In genomic region chr6:16956371-16956770, GRCh38 we compare ENCODE assay signal across 20 cellular contexts.
DNase-seq lines count a peak whose midpoint lies in the region; ATAC-seq and TF ChIP-seq lines count a peak whose summit lies in the region.
"Had no signal": no experiment of that assay in that cellular context is flagged by ENCODE, and none has a peak within 500 bp of the region (broad histone marks: within the 10 kb centered on the region; RNA-seq: fewer than 3 reads in every experiment).

No MANE protein-coding gene starts in this region.

- no peak for TF ChIP-seq CTCF in IMR-90 (conservative IDR thresholded peaks at IDR 0.05; ENCODE audit: low read depth, low read length)

- H3K4me1 Mint-ChIP-seq in CD4-positive, CD25-positive, alpha-beta regulatory T cell = peaks cover 0 to 9% (median 2%) of the 10 kb centered on the region in 4 donors
- H3K4me1 Mint-ChIP-seq in activated naive CD8-positive, alpha-beta T cell treated with anti-CD3 and anti-CD28 coated beads, Interleukin-2, amount 10 ng/mL, durations not matched to agents 7 days and 5 days = peaks cover 5% of the 10 kb centered on the region

- POLR2A ChIA-PET in IMR-90 (lab: Charles Lee; ENCODE audit: unreplicated experiment) = no interaction called here
- POLR2A ChIA-PET in activated naive CD8-positive, alpha-beta T cell treated with anti-CD3 and anti-CD28 coated beads, Interleukin-2, amount 10 ng/mL, durations not matched to agents 7 days and 5 days (lab: Charles Lee) = no interaction called here

- H3K4me3 Mint-ChIP-seq in CD4-positive, CD25-positive, alpha-beta regulatory T cell = no peak overlapping the region
- H3K4me3 Mint-ChIP-seq in activated naive CD8-positive, alpha-beta T cell treated with anti-CD3 and anti-CD28 coated beads, Interleukin-2, amount 10 ng/mL, durations not matched to agents 7 days and 5 days = no peak overlapping the region
- H3K4me3 Mint-ChIP-seq: WTC11 had no signal

- no peak overlapping the region for H2AK9ac ChIP-seq in IMR-90 (replicated peaks; ENCODE audit: low read depth, low read length, poor library complexity)

- no peak overlapping the region for H2AFZ ChIP-seq in IMR-90 (replicated peaks; ENCODE audit: low read length, poor library complexity)

- H2BK5ac ChIP-seq in IMR-90 (ENCODE audit: low read depth, low read length, poor library complexity, severe bottlenecking) = no peak overlapping the region

- H2AK5ac ChIP-seq in IMR-90 (ENCODE audit: low read depth, low read length) = no peak overlapping the region; the same call in 1 of the 2 replicates

- no peaks in the 10 kb centered on the region for H3K4me1 ChIP-seq in CD4-positive, CD25-positive, alpha-beta regulatory T cell (ENCODE audit: control insufficient read depth, insufficient read depth, low read length, poor library complexity, severe bottlenecking)
- peaks cover 3% of the 10 kb centered on the region for H3K4me1 ChIP-seq in IMR-90 (ENCODE audit: control insufficient read depth, insufficient read depth, low read length)
- H3K4me1 ChIP-seq: breast epithelium had no signal

- no peak overlapping the region for H3K9ac ChIP-seq in IMR-90 (ENCODE audit: low read depth, low read length)

- H4K8ac ChIP-seq in IMR-90 (ENCODE audit: low read depth in 2 of 2, low read length in 2 of 2) = peak overlapping the region in 1 of 2 experiments; percentile 0; a peak in 1 of 4 replicates

- intact Hi-C loops in IMR-90 (cut with micrococcal nuclease) = no loop called here
- intact Hi-C loops in posterior vena cava (cut with DNase I) = no loop called here

- in situ Hi-C loops in IMR-90 (cut with MboI; ENCODE audit: low sequenced_read_pairs) = no loop called here

- H3K9me3 ChIP-seq in CD4-positive, CD25-positive, alpha-beta regulatory T cell (ENCODE audit: control insufficient read depth in 2 of 2, low read length in 2 of 2) = no peaks in the 10 kb centered on the region
- H3K9me3 ChIP-seq in IMR-90 (ENCODE audit: control insufficient read depth, insufficient read depth, low read length) = no peaks in the 10 kb centered on the region
- H3K9me3 ChIP-seq: breast epithelium, heart right ventricle had no signal

- H3K36me3 ChIP-seq in CD4-positive, CD25-positive, alpha-beta regulatory T cell (ENCODE audit: control insufficient read depth, insufficient read depth, low read length) = no peaks in the 10 kb centered on the region
- no peaks in the 10 kb centered on the region for H3K36me3 ChIP-seq in IMR-90 (ENCODE audit: control insufficient read depth, insufficient read depth, low read length)
- H3K36me3 ChIP-seq: breast epithelium, heart right ventricle had no signal

- H3K9me1 ChIP-seq in IMR-90 (ENCODE audit: insufficient read depth, low read length) = peaks cover 6% of the 10 kb centered on the region; the same call in 1 of the 2 replicates

- no peak overlapping the region for H3K27ac Mint-ChIP-seq in CD4-positive, CD25-positive, alpha-beta regulatory T cell
- no peak overlapping the region for H3K27ac Mint-ChIP-seq in activated naive CD8-positive, alpha-beta T cell treated with anti-CD3 and anti-CD28 coated beads, Interleukin-2, amount 10 ng/mL, durations not matched to agents 7 days and 5 days
- H3K27ac Mint-ChIP-seq: WTC11 had no signal

- no peaks in the 10 kb centered on the region for H3K27me3 ChIP-seq in CD4-positive, CD25-positive, alpha-beta regulatory T cell (ENCODE audit: control insufficient read depth, insufficient read depth, low read length)
- H3K27me3 ChIP-seq in IMR-90 (ENCODE audit: control insufficient read depth, insufficient read depth, low read length) = no peaks in the 10 kb centered on the region
- H3K27me3 ChIP-seq: breast epithelium, dorsolateral prefrontal cortex, heart right ventricle had no signal

- peak in 2 of 3 donors; percentile 14 to 17 for DNase-seq in CD4-positive, CD25-positive, alpha-beta regulatory T cell
- no peak for DNase-seq in IMR-90
- DNase-seq in activated naive CD8-positive, alpha-beta T cell treated with anti-CD3 and anti-CD28 coated beads, Interleukin-2, amount 10 ng/mL, durations not matched to agents 7 days and 5 days = no peak
- DNase-seq in foreskin melanocyte = peak; percentile 15
- DNase-seq in NCI-H2171 treated with DMSO at 0.1 percent for 48 hours (lab: John Stamatoyannopoulos, UW) = no peak
- DNase-seq in NCI-H2196 treated with DMSO at 0.1 percent for 48 hours (lab: John Stamatoyannopoulos, UW; ENCODE audit: unreplicated experiment) = no peak
- DNase-seq in globus pallidus (ENCODE audit: low spot score) = no peak
- DNase-seq in posterior vena cava (ENCODE audit: low spot score) = no peak
- DNase-seq: activated naive CD4-positive, alpha-beta T cell; dorsolateral prefrontal cortex; erythroblast; heart right ventricle; NCI-H510A treated with DMSO at 0.1 percent for 48 hours; posterior cingulate gyrus; stimulated activated CD4-positive, alpha-beta T cell treated with anti-CD3 and anti-CD28 coated beads, Interleukin-2, amount 100 ng/mL, for 48 hours had no signal

- dilution Hi-C loops in IMR-90 (cut with HindIII; ENCODE audit: low sequenced_read_pairs, unreplicated experiment) = no loop called here

- TF ChIP-seq RAD21 in IMR-90 (IDR thresholded peaks at IDR 0.05; ENCODE audit: low read length) = no peak

- H3K79me1 ChIP-seq in IMR-90 (ENCODE audit: low read depth in 1 of 2, low read length in 2 of 2) = no peaks in the 10 kb centered on the region

- H2BK20ac ChIP-seq in IMR-90 (ENCODE audit: low read depth, low read length) = no peak overlapping the region

- H3K9me3 Mint-ChIP-seq in CD4-positive, CD25-positive, alpha-beta regulatory T cell = peaks cover 0 to 2% (median 0%) of the 10 kb centered on the region in 7 donors
- H3K9me3 Mint-ChIP-seq in activated naive CD8-positive, alpha-beta T cell treated with anti-CD3 and anti-CD28 coated beads, Interleukin-2, amount 10 ng/mL, durations not matched to agents 7 days and 5 days = no peaks in the 10 kb centered on the region
- H3K9me3 Mint-ChIP-seq: WTC11 had no signal

- WGBS in IMR-90 (ENCODE audit: extremely low coverage in 2 of 2, insufficient read length in 1 of 2), 2 experiments = no CpG with 5 or more reads among the region's 2 CpGs

- no peak for ATAC-seq in CD4-positive, CD25-positive, alpha-beta regulatory T cell (ENCODE audit: low read depth in 2 of 2)
- ATAC-seq in IMR-90 (ENCODE audit: low read depth) = no peak
- peak; percentile 39 for ATAC-seq in activated naive CD8-positive, alpha-beta T cell treated with anti-CD3 and anti-CD28 coated beads, Interleukin-2, amount 10 ng/mL, durations not matched to agents 7 days and 5 days (ENCODE audit: low read depth)
- ATAC-seq: heart right ventricle, HepG2, WTC11 had no signal

- peak overlapping the region; percentile 80; the same call in 2 of the 3 replicates for H2BK15ac ChIP-seq in IMR-90 (ENCODE audit: low read depth, low read length)

- no peak overlapping the region for H3K56ac ChIP-seq in IMR-90 (ENCODE audit: extremely low read depth, insufficient read depth, low read length)

- H4K20me1 ChIP-seq in IMR-90 (ENCODE audit: insufficient read depth, low read length) = no peaks in the 10 kb centered on the region

- H3K36me3 Mint-ChIP-seq in CD4-positive, CD25-positive, alpha-beta regulatory T cell = no peaks in the 10 kb centered on the region
- no peaks in the 10 kb centered on the region for H3K36me3 Mint-ChIP-seq in activated naive CD8-positive, alpha-beta T cell treated with anti-CD3 and anti-CD28 coated beads, Interleukin-2, amount 10 ng/mL, durations not matched to agents 7 days and 5 days
- H3K36me3 Mint-ChIP-seq: WTC11 had no signal

- H3K14ac ChIP-seq in IMR-90 (replicated peaks; ENCODE audit: low read depth, low read length) = no peak overlapping the region

- CTCF ChIA-PET in IMR-90 (lab: Yijun Ruan, JAX) = no interaction called here

- H3K4me2 ChIP-seq in IMR-90 (ENCODE audit: low read depth, low read length) = no peak overlapping the region

- no peak overlapping the region for H2BK120ac ChIP-seq in IMR-90 (ENCODE audit: low read depth, low read length)

- H3K18ac ChIP-seq in IMR-90 (ENCODE audit: low read depth, low read length) = 0 out of 2 replicates have a peak overlapping the region, but pooled peaks have one; percentile 34

- H3K27ac ChIP-seq in CD4-positive, CD25-positive, alpha-beta regulatory T cell (ENCODE audit: insufficient read depth, low read length, poor library complexity, severe bottlenecking) = no peak overlapping the region
- no peak overlapping the region for H3K27ac ChIP-seq in IMR-90 (ENCODE audit: insufficient read depth, low read length)
- H3K27ac ChIP-seq: breast epithelium, dorsolateral prefrontal cortex, heart right ventricle, skin epidermis had no signal

- H3K4me3 ChIP-seq in CD4-positive, CD25-positive, alpha-beta regulatory T cell (ENCODE audit: low read depth, low read length) = no peak overlapping the region
- no peak overlapping the region for H3K4me3 ChIP-seq in IMR-90 (ENCODE audit: insufficient read depth, low read depth, low read length)
- H3K4me3 ChIP-seq: breast epithelium, dorsolateral prefrontal cortex, heart right ventricle, lung, skin epidermis had no signal

- no TSS peak for BruUV-seq in IMR-90 (replicated peaks; lab: Mats Ljungman, UMichigan)

- H3K4ac ChIP-seq in IMR-90 (ENCODE audit: low read depth, low read length) = no peak overlapping the region; the same call in 1 of the 2 replicates

- TF ChIP-seq POLR2A in IMR-90 (IDR thresholded peaks at IDR 0.05; ENCODE audit: low read depth, low read length) = no peak

- peaks cover 31% of the 10 kb centered on the region for H3K27me3 Mint-ChIP-seq in CD4-positive, CD25-positive, alpha-beta regulatory T cell
- peaks cover 14% of the 10 kb centered on the region for H3K27me3 Mint-ChIP-seq in activated naive CD8-positive, alpha-beta T cell treated with anti-CD3 and anti-CD28 coated beads, Interleukin-2, amount 10 ng/mL, durations not matched to agents 7 days and 5 days

- no peak overlapping the region for H3K23ac ChIP-seq in IMR-90 (ENCODE audit: low read depth, low read length)

- no peak overlapping the region for H4K91ac ChIP-seq in IMR-90 (ENCODE audit: insufficient read depth, low read depth, low read length)

- H4K5ac ChIP-seq in IMR-90 (ENCODE audit: low read depth, low read length) = no peak overlapping the region; the same call in 1 of the 2 replicates

TF ChIP-seq in IMR-90, 13 proteins besides CTCF, POLR2A, EP300 and RAD21 (continues in another document):
- TF ChIP-seq MXI1 (IDR thresholded peaks at IDR 0.05; ENCODE audit: borderline replicate concordance, low read depth, low read length) (no peak), SMC3 (IDR thresholded peaks at IDR 0.05; ENCODE audit: low read depth, low read length) (0 out of 2 replicates have a peak, but pooled peaks have one; percentile 5), NFE2L2 (IDR thresholded peaks at IDR 0.05; ENCODE audit: low read depth, low read length) (no peak), MAFK (IDR thresholded peaks at IDR 0.05; ENCODE audit: low read depth, low read length) (no peak), RCOR1 (IDR thresholded peaks at IDR 0.05; ENCODE audit: insufficient replicate concordance, low read length) (no peak), RFX5 (IDR thresholded peaks at IDR 0.05; ENCODE audit: low read depth, low read length) (no peak), BHLHE40 (IDR thresholded peaks at IDR 0.05; ENCODE audit: low read depth, low read length) (no peak)

Comparison
In these comparisons a context has a peak if more than half of its experiments do, and no peak if none do; other contexts are left out.
1. DNase-seq: peak in CD4-positive, CD25-positive, alpha-beta regulatory T cell (2 of 3) and foreskin melanocyte (single experiment); none in IMR-90 (single experiment), activated naive CD8-positive, alpha-beta T cell treated with anti-CD3 and anti-CD28 coated beads, Interleukin-2, amount 10 ng/mL, durations not matched to agents 7 days and 5 days (single experiment), NCI-H2171 treated with DMSO at 0.1 percent for 48 hours (single experiment), NCI-H2196 treated with DMSO at 0.1 percent for 48 hours (single experiment), globus pallidus (single experiment) and posterior vena cava (single experiment).